ENCODE assay signal across 12 cellular contexts in genomic region chr15:98795980-98796379, GRCh38.
"Had no signal": no experiment of that assay in that cellular context is flagged by ENCODE, and none has a peak within 500 bp of the region (broad histone marks: within the 10 kb centered on the region; RNA-seq: fewer than 3 reads in every experiment).

No MANE protein-coding gene starts in this region.

- H3K27me3 Mint-ChIP-seq: activated CD4-positive, alpha-beta memory T cell treated with anti-CD3 and anti-CD28 coated beads for 36 hours; activated naive CD8-positive, alpha-beta T cell; stimulated activated naive CD8-positive, alpha-beta T cell treated with anti-CD3 and anti-CD28 coated beads, Interleukin-15, Interleukin-2, amounts not matched to agents 100 ng/mL and 50 ng/mL, for 24 hours had no signal

- H3K27ac Mint-ChIP-seq: activated CD4-positive, alpha-beta memory T cell treated with anti-CD3 and anti-CD28 coated beads for 36 hours; activated naive CD8-positive, alpha-beta T cell; stimulated activated naive CD8-positive, alpha-beta T cell treated with anti-CD3 and anti-CD28 coated beads, Interleukin-15, Interleukin-2, amounts not matched to agents 100 ng/mL and 50 ng/mL, for 24 hours; T-helper 2 cell treated with Interferon-gamma antibody and Interleukin-4, amounts not matched to agents 5 μg/mL and 100 μg/mL, for 36 hours had no signal

- H3K4me3 Mint-ChIP-seq: activated CD4-positive, alpha-beta memory T cell treated with anti-CD3 and anti-CD28 coated beads for 36 hours; activated naive CD8-positive, alpha-beta T cell; activated T-cell treated with anti-CD3 and anti-CD28 coated beads, Interleukin-2, amount 50 U/mL, for 4 hours; stimulated activated naive CD8-positive, alpha-beta T cell treated with anti-CD3 and anti-CD28 coated beads, Interleukin-15, Interleukin-2, amounts not matched to agents 100 ng/mL and 50 ng/mL, for 24 hours; T-helper 2 cell treated with Interferon-gamma antibody and Interleukin-4, amounts not matched to agents 5 μg/mL and 100 μg/mL, for 36 hours had no signal

- ATAC-seq: activated T-cell treated with anti-CD3 and anti-CD28 coated beads, Interleukin-2, amount 50 U/mL, for 4 hours had no signal

- H3K36me3 ChIP-seq: vagina had no signal

- H3K9me3 Mint-ChIP-seq: activated CD4-positive, alpha-beta memory T cell treated with anti-CD3 and anti-CD28 coated beads for 36 hours; activated T-cell treated with anti-CD3 and anti-CD28 coated beads, Interleukin-2, amount 50 U/mL, for 4 hours; stimulated activated naive CD8-positive, alpha-beta T cell treated with anti-CD3 and anti-CD28 coated beads, Interleukin-15, Interleukin-2, amounts not matched to agents 100 ng/mL and 50 ng/mL, for 24 hours; T-helper 2 cell treated with Interferon-gamma antibody and Interleukin-4, amounts not matched to agents 5 μg/mL and 100 μg/mL, for 36 hours had no signal

- H3K27ac ChIP-seq: hepatocyte, testis, vagina had no signal

- H3K36me3 Mint-ChIP-seq: activated CD4-positive, alpha-beta memory T cell treated with anti-CD3 and anti-CD28 coated beads for 36 hours; activated naive CD8-positive, alpha-beta T cell had no signal

- H3K27me3 ChIP-seq: hepatocyte, testis, vagina had no signal

- H2AFZ ChIP-seq: hepatocyte had no signal

- DNase-seq: activated CD4-positive, alpha-beta memory T cell treated with anti-CD3 and anti-CD28 coated beads for 36 hours; activated gamma-delta T cell; activated T-cell treated with anti-CD3 and anti-CD28 coated beads, Interleukin-2, amount 50 U/mL, for 4 hours; amygdala; stimulated activated CD4-positive, alpha-beta T cell treated with anti-CD3 and anti-CD28 coated beads, Interleukin-15, amount 100 ng/mL, for 24 hours; stimulated activated CD4-positive, alpha-beta T cell treated with anti-CD3 and anti-CD28 coated beads, Interleukin-4, amount 100 ng/mL, for 24 hours; testis had no signal

- H3K9me3 ChIP-seq: testis, vagina had no signal

- H3K4me3 ChIP-seq: hepatocyte, testis, vagina had no signal

- H3K4me2 ChIP-seq: hepatocyte had no signal
